10 cellular contexts compared by ENCODE assay signal in the genomic region with DNA sequence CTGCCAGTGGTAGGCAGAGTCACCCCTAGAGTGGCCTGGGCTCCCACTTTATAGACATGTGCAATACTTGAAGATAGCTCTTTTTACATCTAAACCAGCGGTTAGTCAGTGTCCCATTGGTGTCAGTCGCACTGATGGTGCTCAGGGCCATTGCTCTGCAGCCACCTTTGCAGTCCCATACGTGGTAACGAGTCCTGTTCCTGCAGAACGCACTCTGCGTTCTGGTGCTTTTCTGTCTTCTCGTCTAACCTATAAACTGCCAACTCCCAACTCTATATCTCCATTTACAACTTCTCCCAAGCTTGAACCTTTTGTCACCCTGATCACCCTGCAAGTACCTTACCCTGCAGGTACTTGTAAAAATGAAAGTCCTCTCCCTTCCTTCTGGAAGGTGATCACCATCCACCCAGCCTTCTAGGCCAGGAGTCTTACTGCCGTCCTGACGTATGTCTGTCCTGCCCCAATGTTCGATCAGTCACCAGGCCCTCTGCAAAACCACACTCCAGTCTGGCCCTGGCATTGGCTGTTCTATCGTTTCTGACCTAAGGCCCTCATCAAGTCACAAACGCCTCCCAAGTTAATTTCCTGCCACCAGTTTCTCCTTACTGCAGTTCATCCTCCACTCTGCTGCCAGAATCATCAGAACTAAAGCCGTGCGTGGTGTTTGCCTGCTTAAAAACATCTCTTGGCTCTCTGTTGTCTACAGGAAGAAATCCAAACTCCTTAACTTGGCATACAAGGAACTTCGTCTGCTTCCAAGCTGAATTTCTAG. TPM values are rescaled to one million over a fixed set of nuclear protein-coding genes. Genes with fewer than 3 reads are reported as not detected.
DNase-seq lines count a peak whose midpoint lies in the region; TF ChIP-seq lines count a peak whose summit lies in the region.
"Had no signal": no experiment of that assay in that cellular context is flagged by ENCODE, and none has a peak within 500 bp of the region (broad histone marks: within the 10 kb centered on the region; RNA-seq: fewer than 3 reads in every experiment).

No MANE protein-coding gene starts in this region.

- TF ChIP-seq CTCF in C4-2B (conservative IDR thresholded peaks at IDR 0.05), result no peak
- no peak for TF ChIP-seq CTCF in Peyer's patch (IDR thresholded peaks at IDR 0.05)

- H3K4me1 ChIP-seq in Peyer's patch (peaks cover 0 to 61% (median 8%) of the 10 kb centered on the region in 4 donors), trophoblast cell (ENCODE audit: control insufficient read depth in 1 of 2, insufficient read depth in 2 of 2, low read length in 2 of 2) (peaks cover 5 to 23% of the 10 kb centered on the region in 2 experiments)

- H3K23ac ChIP-seq in trophoblast cell (ENCODE audit: low read length), result no peak overlapping the region

- peak overlapping the region; percentile 86 for H3K4ac ChIP-seq in trophoblast cell (ENCODE audit: low read depth, low read length)

- H3K36me3 ChIP-seq in Peyer's patch (no peaks in the 10 kb centered on the region), trophoblast cell (ENCODE audit: control insufficient read depth in 1 of 2, insufficient read depth in 2 of 2, low read length in 2 of 2) (peaks cover 3% of the 10 kb centered on the region in 2 experiments)

- H3K4me2 ChIP-seq in trophoblast cell (ENCODE audit: low read length), result no peak overlapping the region

- H3K18ac ChIP-seq in trophoblast cell (ENCODE audit: low read length), result no peak overlapping the region

- H4K8ac ChIP-seq in trophoblast cell (ENCODE audit: low read depth, low read length), result no peak overlapping the region

- H3K79me1 ChIP-seq in trophoblast cell (ENCODE audit: low read length), result peaks cover 6% of the 10 kb centered on the region

- H3K79me2 ChIP-seq in trophoblast cell (ENCODE audit: control insufficient read depth, insufficient read depth, low read length, poor library complexity), result peaks cover 21% of the 10 kb centered on the region

- no peak overlapping the region for H2BK5ac ChIP-seq in trophoblast cell (ENCODE audit: low read depth, low read length, poor library complexity)

- no peak overlapping the region for H3K14ac ChIP-seq in trophoblast cell (ENCODE audit: low read length)

- peak overlapping the region in 1 of 4 donors; percentile 5 for H3K4me3 ChIP-seq in Peyer's patch
- no peak overlapping the region for H3K4me3 ChIP-seq in trophoblast cell (ENCODE audit: low read depth, low read length)

- no peak overlapping the region for H2AK5ac ChIP-seq in trophoblast cell (ENCODE audit: low read length)

- H2AFZ ChIP-seq in trophoblast cell (ENCODE audit: insufficient read depth, low read length, poor library complexity), result no peak overlapping the region

- no peak for TF ChIP-seq POLR2A in Peyer's patch (IDR thresholded peaks at IDR 0.05)

- H4K12ac ChIP-seq in trophoblast cell (ENCODE audit: low read depth, low read length), result no peak overlapping the region

- no peak overlapping the region for H4K91ac ChIP-seq in trophoblast cell (ENCODE audit: low read depth, low read length)

- no peak overlapping the region for H2BK120ac ChIP-seq in trophoblast cell (ENCODE audit: insufficient read depth, low read length, poor library complexity)

- WGBS in trophoblast cell (ENCODE audit: extremely low coverage, insufficient coverage, insufficient read length), result no CpG with 5 or more reads among the region's 15 CpGs

- DNase-seq in Peyer's patch, result no peak
- peak; percentile 35 for DNase-seq in fibroblast of peridontal ligament (ENCODE audit: extremely low read depth)
- DNase-seq in trophoblast cell, result no peak
- no peak for DNase-seq in SKM-1 treated with dmso at 0.1 percent for 144 hours (lab: John Stamatoyannopoulos, UW; ENCODE audit: unreplicated experiment)
- DNase-seq in NOMO-1 treated with DMSO at 0.1 percent for 48 hours (lab: John Stamatoyannopoulos, UW; ENCODE audit: unreplicated experiment), result no peak
- no peak for DNase-seq in stimulated activated CD8-positive, alpha-beta memory T cell treated with anti-CD3 and anti-CD28 coated beads, Interleukin-4, amount 100 ng/mL, for 48 hours
- DNase-seq in stimulated activated CD4-positive, alpha-beta T cell treated with anti-CD3 and anti-CD28 coated beads, Interleukin-4, amount 100 ng/mL, for 4 hours, result no peak
- DNase-seq: DMS 273 treated with DMSO at 0.1 percent for 48 hours; stimulated activated CD4-positive, alpha-beta T cell treated with anti-CD3 and anti-CD28 coated beads, Interleukin-4, amount 100 ng/mL, for 24 hours had no signal

- no peak overlapping the region for H3K9ac ChIP-seq in trophoblast cell (ENCODE audit: low read length)

- peak overlapping the region; percentile 71 for H3K27ac ChIP-seq in C4-2B
- H3K27ac ChIP-seq in Peyer's patch, result peak overlapping the region in 3 of 4 donors; percentile 22 to 75 (median 65)
- H3K27ac ChIP-seq in trophoblast cell (ENCODE audit: low read depth, low read length), result no peak overlapping the region

- H3K9me3 ChIP-seq in Peyer's patch (no peaks in the 10 kb centered on the region), trophoblast cell (ENCODE audit: insufficient read depth, low read depth, low read length) (no peaks in the 10 kb centered on the region)

- H2BK12ac ChIP-seq in trophoblast cell (ENCODE audit: low read length), result no peak overlapping the region

- H3K27me3 ChIP-seq in Peyer's patch, result no peaks in the 10 kb centered on the region
- H3K27me3 ChIP-seq in trophoblast cell (ENCODE audit: insufficient read depth, low read length), result no peaks in the 10 kb centered on the region

RNA-seq across cellular contexts. Expression of gene RREB1, which starts 7.9 kb away (rescaled TPM):
- total RNA-seq in Peyer's patch, result 100 to 1,000 TPM in 3 of 4 donors, 10 to 100 TPM in 1; 65.0 to 118 (median 113) TPM
- polyA plus RNA-seq in trophoblast cell (2013), result 45.6 and 46.8 TPM in 2 replicates
